Comparison of ENCODE assay signal across 9 cellular contexts in the genomic region with DNA sequence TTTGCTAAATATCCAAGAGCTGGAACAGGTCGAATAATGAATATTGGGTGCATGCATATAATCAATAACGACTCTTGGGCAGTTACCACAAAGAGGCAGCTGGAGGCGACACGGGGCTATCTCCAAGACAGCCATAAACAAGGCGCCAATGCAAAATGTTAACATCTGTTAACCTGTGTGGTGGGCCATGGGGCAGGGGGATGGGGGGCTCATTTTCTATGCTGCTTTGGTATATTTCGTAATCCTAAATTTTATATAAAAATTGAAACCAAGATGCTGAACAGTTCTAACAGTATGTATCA. TPM values are rescaled to one million over a fixed set of nuclear protein-coding genes. Genes with fewer than 3 reads are reported as not detected.
A peak's percentile ranks its signal among the peaks of the same experiment; 100 is the strongest.
DNase-seq lines count a peak whose midpoint lies in the region; ATAC-seq, FAIRE-seq and TF ChIP-seq lines count a peak whose summit lies in the region.
"Had no signal": no experiment of that assay in that cellular context is flagged by ENCODE, and none has a peak within 500 bp of the region (broad histone marks: within the 10 kb centered on the region; RNA-seq: fewer than 3 reads in every experiment).

No MANE protein-coding gene starts in this region.

- H3K4me2 ChIP-seq in neural progenitor cell, result peak overlapping the region; percentile 72

- H3K27me3 Mint-ChIP-seq in CD8-positive, alpha-beta T cell (ENCODE audit: low read depth), result no peaks in the 10 kb centered on the region
- H3K27me3 Mint-ChIP-seq in neural progenitor cell (ENCODE audit: insufficient read depth, low read depth), result peaks cover 15% of the 10 kb centered on the region

- POLR2A ChIA-PET in CD8-positive, alpha-beta T cell (lab: Charles Lee), result interaction anchor here (0.8 to 5.8 kb wide), 6 partner anchors 8 to 147 kb away, joined by 3 to 75 read pairs (median 16); a partner anchor contains a TSS

- peaks cover 25% of the 10 kb centered on the region for H3K36me3 Mint-ChIP-seq in CD8-positive, alpha-beta T cell
- peaks cover 5% of the 10 kb centered on the region for H3K36me3 Mint-ChIP-seq in neural progenitor cell

- ATAC-seq in CD8-positive, alpha-beta T cell, result no peak

- CTCF ChIA-PET in CD8-positive, alpha-beta T cell (lab: Charles Lee), result interaction anchor here (1.0 to 3.0 kb wide), 5 partner anchors 9 to 917 kb away, joined by 3 to 13 read pairs (median 3); no protein-coding TSS in a partner anchor

- TF ChIP-seq CTCF in CD8-positive, alpha-beta T cell (IDR thresholded peaks at IDR 0.05), result no peak
- TF ChIP-seq CTCF in NB4 (IDR thresholded peaks at IDR 0.05; ENCODE audit: low read depth, low read length), result no peak
- no peak for TF ChIP-seq CTCF in coronary artery (IDR thresholded peaks at IDR 0.05)
- TF ChIP-seq CTCF in neural progenitor cell (IDR thresholded peaks at IDR 0.05), result peak; percentile 30

- no peaks in the 10 kb centered on the region for H3K9me3 ChIP-seq in CD8-positive, alpha-beta T cell (ENCODE audit: low read length)
- H3K9me3 ChIP-seq in neural progenitor cell (ENCODE audit: low read depth), result no peaks in the 10 kb centered on the region

- peak overlapping the region; percentile 100 for H3K27ac Mint-ChIP-seq in CD8-positive, alpha-beta T cell
- no peak overlapping the region for H3K27ac Mint-ChIP-seq in neural progenitor cell

- peaks cover 36% of the 10 kb centered on the region for H3K79me2 ChIP-seq in neural progenitor cell (ENCODE audit: low read depth)

- H3F3A ChIP-seq in neural progenitor cell (ENCODE audit: low read depth), result peaks cover 29% of the 10 kb centered on the region

- no peak overlapping the region for H3K9ac ChIP-seq in neural progenitor cell

- no peaks in the 10 kb centered on the region for H3K9me3 Mint-ChIP-seq in CD8-positive, alpha-beta T cell
- no peaks in the 10 kb centered on the region for H3K9me3 Mint-ChIP-seq in neural progenitor cell

- TF ChIP-seq POLR2A in NB4 (IDR thresholded peaks at IDR 0.05; ENCODE audit: extremely low read depth, insufficient read length), result no peak

- H3K27ac ChIP-seq in CD8-positive, alpha-beta T cell (ENCODE audit: low read depth, low read length), result peak overlapping the region; percentile 99
- H3K27ac ChIP-seq in coronary artery (peak overlapping the region; percentile 90 to 100), neural progenitor cell (no peak overlapping the region)

- peaks cover 66% of the 10 kb centered on the region for H3K4me1 Mint-ChIP-seq in CD8-positive, alpha-beta T cell (ENCODE audit: low read depth)
- peaks cover 51% of the 10 kb centered on the region for H3K4me1 Mint-ChIP-seq in neural progenitor cell

- H4K20me1 ChIP-seq in neural progenitor cell (ENCODE audit: low read depth), result peaks cover 27% of the 10 kb centered on the region

- H2AFZ ChIP-seq in neural progenitor cell (replicated peaks), result no peak overlapping the region

- H3K36me3 ChIP-seq in CD8-positive, alpha-beta T cell (ENCODE audit: insufficient read depth, low read length), result no peaks in the 10 kb centered on the region
- no peaks in the 10 kb centered on the region for H3K36me3 ChIP-seq in neural progenitor cell

- no peak for FAIRE-seq in GM19239 (lab: Jason Lieb, UNC)
- FAIRE-seq: bronchial epithelial cell had no signal

- no peak for DNase-seq in CD8-positive, alpha-beta T cell
- DNase-seq in NB4 (ENCODE audit: low read depth), result peak; percentile 47
- DNase-seq in coronary artery (ENCODE audit: low spot score), result no peak
- peak; percentile 31 for DNase-seq in neural progenitor cell (ENCODE audit: low spot score)
- DNase-seq in kidney glomerular epithelial cell (lab: John Stamatoyannopoulos, UW), result no peak
- DNase-seq in GM19239 (ENCODE audit: insufficient read length, low spot score), result no peak
- no peak for DNase-seq in SW480 (ENCODE audit: low spot score)
- DNase-seq in NOMO-1 treated with dmso at 0.1 percent for 144 hours (lab: John Stamatoyannopoulos, UW; ENCODE audit: unreplicated experiment), result no peak

- no peak overlapping the region for H3K4me3 ChIP-seq in CD8-positive, alpha-beta T cell (ENCODE audit: low read depth, low read length)
- H3K4me3 ChIP-seq in NB4 (ENCODE audit: low read depth, low read length), result peak overlapping the region; percentile 45
- peak overlapping the region; percentile 99 for H3K4me3 ChIP-seq in coronary artery
- peak overlapping the region; percentile 72 for H3K4me3 ChIP-seq in neural progenitor cell

- H3K4me1 ChIP-seq in CD8-positive, alpha-beta T cell (ENCODE audit: insufficient read depth, low read length), result peaks cover 64% of the 10 kb centered on the region
- peaks cover 30% of the 10 kb centered on the region for H3K4me1 ChIP-seq in neural progenitor cell

- intact Hi-C loops in CD8-positive, alpha-beta T cell (cut with DNase I, micrococcal nuclease), result loop anchor here (5.0 to 10.0 kb wide), 3 partner anchors 816 to 1576 kb away; a partner anchor contains a TSS

- H3K27me3 ChIP-seq in CD8-positive, alpha-beta T cell (ENCODE audit: insufficient read depth, low read length), result no peaks in the 10 kb centered on the region
- H3K27me3 ChIP-seq in neural progenitor cell, result peaks cover 18% of the 10 kb centered on the region

- peak overlapping the region; percentile 98 for H3K4me3 Mint-ChIP-seq in CD8-positive, alpha-beta T cell
- peak overlapping the region; percentile 99 for H3K4me3 Mint-ChIP-seq in neural progenitor cell

RNA-seq across cellular contexts. Expression of a gene that starts 1.3 kb away (rescaled TPM):
- 100 to 1,000 TPM; 199 to 216 TPM for total RNA-seq in CD8-positive, alpha-beta T cell
- total RNA-seq in neural progenitor cell (ENCODE audit: low replicate concordance), result 11.7 and 38.7 TPM in 2 replicates

RNA-seq across cellular contexts. Expression of a gene that starts 10.7 kb away (rescaled TPM):
- 1 to 10 TPM; 1.2 to 2.2 TPM for total RNA-seq in CD8-positive, alpha-beta T cell
- total RNA-seq in neural progenitor cell (ENCODE audit: low replicate concordance), result not detected in 2 replicates

Comparison
In these comparisons a context has a peak if more than half of its experiments do, and no peak if none do; other contexts are left out.
1. DNase-seq: peak in NB4 (single experiment) and neural progenitor cell (single experiment); none in CD8-positive, alpha-beta T cell (0 of 7), coronary artery (single experiment), kidney glomerular epithelial cell (single experiment), GM19239 (single experiment), SW480 (single experiment) and NOMO-1 treated with dmso at 0.1 percent for 144 hours (single experiment).